ENCODE assay signal across 24 cellular contexts in genomic region chr19:4517451-4518057, GRCh38. TPM values are rescaled to one million over a fixed set of nuclear protein-coding genes. Genes with fewer than 3 reads are reported as not detected.
DNase-seq lines count a peak whose midpoint lies in the region; ATAC-seq and TF ChIP-seq lines count a peak whose summit lies in the region.
"Had no signal": no experiment of that assay in that cellular context is flagged by ENCODE, and none has a peak within 500 bp of the region (broad histone marks: within the 10 kb centered on the region; RNA-seq: fewer than 3 reads in every experiment).

No MANE protein-coding gene starts in this region.

- CTCF ChIA-PET in MCF 10A (lab: Yijun Ruan, JAX): interaction anchor here (0.5 to 0.9 kb wide), 4 partner anchors 30 to 111 kb away, joined by 3 read pairs; no protein-coding TSS in a partner anchor

- peak overlapping the region; percentile 72 to 88 for H3K27ac ChIP-seq in breast epithelium
- H3K27ac ChIP-seq in left ventricle myocardium inferior (replicated peaks): peak overlapping the region; percentile 96
- peak overlapping the region; percentile 29 to 79 for H3K27ac ChIP-seq in ovary
- H3K27ac ChIP-seq in uterus: peak overlapping the region; percentile 85 to 92
- H3K27ac ChIP-seq: 22Rv1, HL-60, tibial artery had no signal

- DNase-seq in breast epithelium (ENCODE audit: low spot score in 2 of 2) (no peak), MCF 10A (ENCODE audit: unreplicated experiment) (no peak), left ventricle myocardium inferior (no peak), ovary (peak in 1 of 5 donors; percentile 70), uterus (no peak)
- DNase-seq in effector memory CD8-positive, alpha-beta T cell: no peak
- DNase-seq in activated T-helper 2 cell treated with anti-CD3 and anti-CD28 coated beads, Interferon-gamma antibody, Interleukin-2, Interleukin-4, amounts not matched to agents 10 μg/mL and 5 μg/mL and 100 μg/mL, durations not matched to agents 14 hours and 24 hours and 36 hours (ENCODE audit: low spot score): no peak
- DNase-seq: activated CD4-positive, alpha-beta memory T cell treated with anti-CD3 and anti-CD28 coated beads, Interleukin-2, amount 10 ng/mL, durations not matched to agents 7 days and 5 days; activated CD4-positive, CD25-positive, alpha-beta regulatory T cell; activated effector memory CD4-positive, alpha-beta T cell treated with Interleukin-2 at 50 U/mL for 16 hours; activated naive CD8-positive, alpha-beta T cell treated with anti-CD3 and anti-CD28 coated beads, Interleukin-2, amount 10 ng/mL, durations not matched to agents 7 days and 5 days; CD4-positive, CD25-positive, alpha-beta regulatory T cell; effector memory CD4-positive, alpha-beta T cell; NCI-H1694 treated with DMSO at 0.1 percent for 48 hours; NCI-H69; stimulated activated naive CD4-positive, alpha-beta T cell; SW 1271; tibial artery had no signal

- H3K27me3 ChIP-seq in breast epithelium (no peaks in the 10 kb centered on the region), left ventricle myocardium inferior (ENCODE audit: low read depth) (peaks cover 28% of the 10 kb centered on the region), ovary (no peaks in the 10 kb centered on the region), uterus (no peaks in the 10 kb centered on the region)
- H3K27me3 ChIP-seq: neutrophil had no signal

- WGBS in ovary, 3 donors: 45 to 68% (median 57%) methylated on average over 24 of the region's 24 CpGs

- peaks cover 7 to 10% of the 10 kb centered on the region in 2 donors for H3K4me1 ChIP-seq in breast epithelium
- peaks cover 62% of the 10 kb centered on the region for H3K4me1 ChIP-seq in left ventricle myocardium inferior
- peaks cover 21% of the 10 kb centered on the region for H3K4me1 ChIP-seq in ovary (ENCODE audit: insufficient read depth)
- H3K4me1 ChIP-seq in uterus: peaks cover 0 to 14% of the 10 kb centered on the region in 2 donors

- H3K9me3 ChIP-seq in breast epithelium: no peaks in the 10 kb centered on the region
- H3K9me3 ChIP-seq in left ventricle myocardium inferior (replicated peaks): no peaks in the 10 kb centered on the region
- no peaks in the 10 kb centered on the region for H3K9me3 ChIP-seq in ovary
- no peaks in the 10 kb centered on the region for H3K9me3 ChIP-seq in uterus
- H3K9me3 ChIP-seq: neutrophil, tibial artery had no signal

- H3K4me1 Mint-ChIP-seq in MCF 10A (ENCODE audit: insufficient read depth, unreplicated experiment): peaks cover 20% of the 10 kb centered on the region
- no peaks in the 10 kb centered on the region for H3K4me1 Mint-ChIP-seq in effector memory CD8-positive, alpha-beta T cell (ENCODE audit: low read depth in 2 of 2)
- H3K4me1 Mint-ChIP-seq in activated T-helper 2 cell treated with anti-CD3 and anti-CD28 coated beads, Interferon-gamma antibody, Interleukin-2, Interleukin-4, amounts not matched to agents 10 μg/mL and 5 μg/mL and 100 μg/mL, durations not matched to agents 14 hours and 24 hours and 36 hours (ENCODE audit: low read depth): no peaks in the 10 kb centered on the region
- H3K4me1 Mint-ChIP-seq: activated CD4-positive, alpha-beta memory T cell treated with anti-CD3 and anti-CD28 coated beads, Interleukin-2, amount 10 ng/mL, durations not matched to agents 7 days and 5 days; activated naive CD8-positive, alpha-beta T cell treated with anti-CD3 and anti-CD28 coated beads, Interleukin-2, amount 10 ng/mL, durations not matched to agents 7 days and 5 days; CD4-positive, CD25-positive, alpha-beta regulatory T cell had no signal

- peak overlapping the region in 2 of 3 donors; percentile 28 to 61 for H3K4me3 ChIP-seq in breast epithelium
- H3K4me3 ChIP-seq in left ventricle myocardium inferior: peak overlapping the region; percentile 74
- peak overlapping the region; percentile 31 for H3K4me3 ChIP-seq in ovary
- H3K4me3 ChIP-seq in uterus: peak overlapping the region; percentile 37 to 49
- H3K4me3 ChIP-seq: lung had no signal

- POLR2A ChIA-PET in MCF 10A (lab: Yijun Ruan, JAX): no interaction called here

- no peak overlapping the region for H3K4me3 Mint-ChIP-seq in MCF 10A (ENCODE audit: unreplicated experiment)
- H3K4me3 Mint-ChIP-seq in effector memory CD8-positive, alpha-beta T cell: no peak overlapping the region
- H3K4me3 Mint-ChIP-seq in activated T-helper 2 cell treated with anti-CD3 and anti-CD28 coated beads, Interferon-gamma antibody, Interleukin-2, Interleukin-4, amounts not matched to agents 10 μg/mL and 5 μg/mL and 100 μg/mL, durations not matched to agents 14 hours and 24 hours and 36 hours (ENCODE audit: low read depth): no peak overlapping the region
- H3K4me3 Mint-ChIP-seq: activated CD4-positive, alpha-beta memory T cell treated with anti-CD3 and anti-CD28 coated beads, Interleukin-2, amount 10 ng/mL, durations not matched to agents 7 days and 5 days; activated naive CD8-positive, alpha-beta T cell treated with anti-CD3 and anti-CD28 coated beads, Interleukin-2, amount 10 ng/mL, durations not matched to agents 7 days and 5 days; CD4-positive, CD25-positive, alpha-beta regulatory T cell had no signal

- BruUV-seq in MCF 10A (replicated peaks; lab: Mats Ljungman, UMichigan): no TSS peak

- no peak for ATAC-seq in effector memory CD8-positive, alpha-beta T cell (replicated peaks)
- ATAC-seq in GM19328 (IDR thresholded peaks at IDR 0.05; ENCODE audit: unreplicated experiment): no peak

- TF ChIP-seq POLR2A in breast epithelium (IDR thresholded peaks at IDR 0.05) (no peak), ovary (IDR thresholded peaks at IDR 0.05) (no peak), uterus (IDR thresholded peaks at IDR 0.05) (no peak)

- H3K27ac Mint-ChIP-seq in MCF 10A (ENCODE audit: low read depth, unreplicated experiment): no peak overlapping the region
- H3K27ac Mint-ChIP-seq in effector memory CD8-positive, alpha-beta T cell: no peak overlapping the region
- no peak overlapping the region for H3K27ac Mint-ChIP-seq in activated T-helper 2 cell treated with anti-CD3 and anti-CD28 coated beads, Interferon-gamma antibody, Interleukin-2, Interleukin-4, amounts not matched to agents 10 μg/mL and 5 μg/mL and 100 μg/mL, durations not matched to agents 14 hours and 24 hours and 36 hours
- H3K27ac Mint-ChIP-seq: activated CD4-positive, alpha-beta memory T cell treated with anti-CD3 and anti-CD28 coated beads, Interleukin-2, amount 10 ng/mL, durations not matched to agents 7 days and 5 days; activated naive CD8-positive, alpha-beta T cell treated with anti-CD3 and anti-CD28 coated beads, Interleukin-2, amount 10 ng/mL, durations not matched to agents 7 days and 5 days; CD4-positive, CD25-positive, alpha-beta regulatory T cell had no signal

- no peak for TF ChIP-seq CTCF in breast epithelium (IDR thresholded peaks at IDR 0.05)
- TF ChIP-seq CTCF in MCF 10A (IDR thresholded peaks at IDR 0.05; ENCODE audit: unreplicated experiment): no peak
- no peak for TF ChIP-seq CTCF in left ventricle myocardium inferior (IDR thresholded peaks at IDR 0.05; ENCODE audit: borderline replicate concordance)
- TF ChIP-seq CTCF in ovary (IDR thresholded peaks at IDR 0.05): no peak
- TF ChIP-seq CTCF in uterus (IDR thresholded peaks at IDR 0.05): no peak

- peaks cover 6% of the 10 kb centered on the region for H3K36me3 Mint-ChIP-seq in MCF 10A (ENCODE audit: insufficient read depth, unreplicated experiment)
- no peaks in the 10 kb centered on the region for H3K36me3 Mint-ChIP-seq in effector memory CD8-positive, alpha-beta T cell (ENCODE audit: insufficient read depth)
- H3K36me3 Mint-ChIP-seq in activated T-helper 2 cell treated with anti-CD3 and anti-CD28 coated beads, Interferon-gamma antibody, Interleukin-2, Interleukin-4, amounts not matched to agents 10 μg/mL and 5 μg/mL and 100 μg/mL, durations not matched to agents 14 hours and 24 hours and 36 hours (ENCODE audit: low read depth): no peaks in the 10 kb centered on the region
- H3K36me3 Mint-ChIP-seq: activated naive CD8-positive, alpha-beta T cell treated with anti-CD3 and anti-CD28 coated beads, Interleukin-2, amount 10 ng/mL, durations not matched to agents 7 days and 5 days; CD4-positive, CD25-positive, alpha-beta regulatory T cell had no signal

- H3K27me3 Mint-ChIP-seq in MCF 10A (ENCODE audit: insufficient read depth, unreplicated experiment): no peaks in the 10 kb centered on the region
- H3K27me3 Mint-ChIP-seq in effector memory CD8-positive, alpha-beta T cell: peaks cover 21 to 34% of the 10 kb centered on the region in 2 donors
- H3K27me3 Mint-ChIP-seq in activated T-helper 2 cell treated with anti-CD3 and anti-CD28 coated beads, Interferon-gamma antibody, Interleukin-2, Interleukin-4, amounts not matched to agents 10 μg/mL and 5 μg/mL and 100 μg/mL, durations not matched to agents 14 hours and 24 hours and 36 hours (ENCODE audit: low read depth): no peaks in the 10 kb centered on the region
- H3K27me3 Mint-ChIP-seq: activated CD4-positive, alpha-beta memory T cell treated with anti-CD3 and anti-CD28 coated beads, Interleukin-2, amount 10 ng/mL, durations not matched to agents 7 days and 5 days had no signal

- H3K36me3 ChIP-seq in breast epithelium: no peaks in the 10 kb centered on the region
- H3K36me3 ChIP-seq in left ventricle myocardium inferior: peaks cover 22% of the 10 kb centered on the region
- no peaks in the 10 kb centered on the region for H3K36me3 ChIP-seq in ovary
- H3K36me3 ChIP-seq in uterus: no peaks in the 10 kb centered on the region
- H3K36me3 ChIP-seq: tibial artery had no signal

- intact Hi-C loops in breast epithelium (cut with DNase I; ENCODE audit: low total_unique reads) (no loop called here), MCF 10A (cut with micrococcal nuclease) (no loop called here), left ventricle myocardium inferior (cut with micrococcal nuclease) (no loop called here), ovary (cut with DNase I) (no loop called here), uterus (cut with DNase I; ENCODE audit: low total_unique reads) (no loop called here)
- intact Hi-C loops in activated T-helper 2 cell treated with anti-CD3 and anti-CD28 coated beads, Interferon-gamma antibody, Interleukin-2, Interleukin-4, amounts not matched to agents 10 μg/mL and 5 μg/mL and 100 μg/mL, durations not matched to agents 14 hours and 24 hours and 36 hours (cut with micrococcal nuclease): no loop called here

- TF ChIP-seq EP300 in ovary (IDR thresholded peaks at IDR 0.05): no peak

- no peaks in the 10 kb centered on the region for H3K9me3 Mint-ChIP-seq in MCF 10A (ENCODE audit: unreplicated experiment)
- no peaks in the 10 kb centered on the region for H3K9me3 Mint-ChIP-seq in effector memory CD8-positive, alpha-beta T cell
- no peaks in the 10 kb centered on the region for H3K9me3 Mint-ChIP-seq in activated T-helper 2 cell treated with anti-CD3 and anti-CD28 coated beads, Interferon-gamma antibody, Interleukin-2, Interleukin-4, amounts not matched to agents 10 μg/mL and 5 μg/mL and 100 μg/mL, durations not matched to agents 14 hours and 24 hours and 36 hours
- H3K9me3 Mint-ChIP-seq: activated CD4-positive, alpha-beta memory T cell treated with anti-CD3 and anti-CD28 coated beads, Interleukin-2, amount 10 ng/mL, durations not matched to agents 7 days and 5 days; activated naive CD8-positive, alpha-beta T cell treated with anti-CD3 and anti-CD28 coated beads, Interleukin-2, amount 10 ng/mL, durations not matched to agents 7 days and 5 days had no signal

RNA-seq across cellular contexts. Expression of gene PLIN4, which starts 0.7 kb away (rescaled TPM):
- total RNA-seq in breast epithelium (100 to 1,000 TPM in 2 of 3 donors, 10 to 100 TPM in 1; 50.1 to 629 (median 213) TPM), MCF 10A (2022) (1.4 and 1.8 TPM in 2 replicates), left ventricle myocardium inferior (162 TPM), ovary (10 to 100 TPM in 5 of 7 donors, 1 to 10 TPM in 2; 3.7 to 55.1 (median 23.6) TPM), uterus (10 to 100 TPM in 3 of 4 donors, 1 to 10 TPM in 1; 7.9 to 78.3 (median 16.2) TPM)
- 1 to 10 TPM; 1.6 to 9.6 TPM for polyA plus RNA-seq in ovary
- total RNA-seq in activated T-helper 2 cell treated with anti-CD3 and anti-CD28 coated beads, Interferon-gamma antibody, Interleukin-2, Interleukin-4, amounts not matched to agents 10 μg/mL and 5 μg/mL and 100 μg/mL, durations not matched to agents 14 hours and 24 hours and 36 hours: 0.05 and 0.09 TPM in 2 replicates
- total RNA-seq: activated CD4-positive, alpha-beta memory T cell treated with anti-CD3 and anti-CD28 coated beads, Interleukin-2, amount 10 ng/mL, durations not matched to agents 7 days and 5 days; CD4-positive, CD25-positive, alpha-beta regulatory T cell had no signal

RNA-seq across cellular contexts. Expression of gene PLIN5, which starts 17.5 kb away (rescaled TPM):
- 10 to 100 TPM; 10.4 to 26.2 (median 15.4) TPM for total RNA-seq in breast epithelium
- not detected in 2 replicates for total RNA-seq in MCF 10A (2022)
- total RNA-seq in left ventricle myocardium inferior: 73.5 TPM
- total RNA-seq in ovary: 100 to 1,000 TPM in 4 of 7 donors, 10 to 100 TPM in 3; 26.0 to 149 (median 131) TPM
- 10 to 100 TPM in 1 of 2 donors, 1 to 10 TPM in 1; 8.8 to 85.0 TPM for polyA plus RNA-seq in ovary
- total RNA-seq in uterus: 10 to 100 TPM in 1 of 4 donors, 1 to 10 TPM in 3; 1.5 to 11.1 (median 3.0) TPM
- 0.27 TPM in 1 of 2 replicates, not detected in the other for total RNA-seq in activated T-helper 2 cell treated with anti-CD3 and anti-CD28 coated beads, Interferon-gamma antibody, Interleukin-2, Interleukin-4, amounts not matched to agents 10 μg/mL and 5 μg/mL and 100 μg/mL, durations not matched to agents 14 hours and 24 hours and 36 hours
- total RNA-seq: activated CD4-positive, alpha-beta memory T cell treated with anti-CD3 and anti-CD28 coated beads, Interleukin-2, amount 10 ng/mL, durations not matched to agents 7 days and 5 days; CD4-positive, CD25-positive, alpha-beta regulatory T cell had no signal

RNA-seq across cellular contexts. Expression of gene LRG1, which starts 22.3 kb away (rescaled TPM):
- 10 to 100 TPM in 1 of 3 donors, 1 to 10 TPM in 1, under 1 TPM in 1; 0.64 to 14.7 (median 5.7) TPM for total RNA-seq in breast epithelium
- 0.33 and 0.56 TPM in 2 replicates for total RNA-seq in MCF 10A (2022)
- 0.41 TPM for total RNA-seq in left ventricle myocardium inferior
- 1 to 10 TPM; 1.3 to 7.6 (median 3.6) TPM for total RNA-seq in ovary
- polyA plus RNA-seq in ovary: 1 to 10 TPM in 1 of 2 donors, under 1 TPM in 1; 0.33 to 2.1 TPM
- total RNA-seq in uterus: 1 to 10 TPM in 2 of 4 donors, under 1 TPM in 1, not detected in 1; 0.59 to 1.1 (median 1.1) TPM
- total RNA-seq in activated T-helper 2 cell treated with anti-CD3 and anti-CD28 coated beads, Interferon-gamma antibody, Interleukin-2, Interleukin-4, amounts not matched to agents 10 μg/mL and 5 μg/mL and 100 μg/mL, durations not matched to agents 14 hours and 24 hours and 36 hours: 0.18 and 0.37 TPM in 2 replicates
- total RNA-seq: activated naive CD8-positive, alpha-beta T cell treated with anti-CD3 and anti-CD28 coated beads, Interleukin-2, amount 10 ng/mL, durations not matched to agents 7 days and 5 days; LHCN-M2 had no signal

RNA-seq across cellular contexts. Expression of gene SEMA6B, which starts 41.9 kb away (rescaled TPM):
- total RNA-seq in breast epithelium (1 to 10 TPM; 2.3 to 8.8 (median 3.2) TPM), MCF 10A (2022) (0.20 and 0.54 TPM in 2 replicates), left ventricle myocardium inferior (7.2 TPM), ovary (1 to 10 TPM; 1.3 to 9.7 (median 5.5) TPM), uterus (10 to 100 TPM in 1 of 4 donors, 1 to 10 TPM in 3; 1.8 to 48.1 (median 5.5) TPM)
- 1 to 10 TPM in 1 of 2 donors, under 1 TPM in 1; 0.77 to 7.6 TPM for polyA plus RNA-seq in ovary
- not detected in 2 replicates for total RNA-seq in activated T-helper 2 cell treated with anti-CD3 and anti-CD28 coated beads, Interferon-gamma antibody, Interleukin-2, Interleukin-4, amounts not matched to agents 10 μg/mL and 5 μg/mL and 100 μg/mL, durations not matched to agents 14 hours and 24 hours and 36 hours
- total RNA-seq: activated CD4-positive, alpha-beta memory T cell treated with anti-CD3 and anti-CD28 coated beads, Interleukin-2, amount 10 ng/mL, durations not matched to agents 7 days and 5 days; CD4-positive, CD25-positive, alpha-beta regulatory T cell had no signal
- polyA plus RNA-seq: CD4-positive, CD25-positive, alpha-beta regulatory T cell had no signal

RNA-seq across cellular contexts. Expression of gene HDGFL2, which starts 45.5 kb away (rescaled TPM):
- total RNA-seq in breast epithelium (10 to 100 TPM; 33.0 to 34.1 (median 33.1) TPM), MCF 10A (2022) (46.3 and 53.8 TPM in 2 replicates), left ventricle myocardium inferior (22.8 TPM), ovary (10 to 100 TPM; 36.2 to 77.2 (median 64.4) TPM), uterus (10 to 100 TPM in 3 of 4 donors, 1 to 10 TPM in 1; 8.5 to 65.8 (median 34.8) TPM)
- polyA plus RNA-seq in ovary: 10 to 100 TPM; 28.5 to 63.0 TPM
- 61.9 and 75.6 TPM in 2 replicates for total RNA-seq in activated T-helper 2 cell treated with anti-CD3 and anti-CD28 coated beads, Interferon-gamma antibody, Interleukin-2, Interleukin-4, amounts not matched to agents 10 μg/mL and 5 μg/mL and 100 μg/mL, durations not matched to agents 14 hours and 24 hours and 36 hours
